Comparison of ENCODE assay signal across 7 cellular contexts in genomic region chr15:38354321-38354929, GRCh38.
DNase-seq lines count a peak whose midpoint lies in the region; ATAC-seq and TF ChIP-seq lines count a peak whose summit lies in the region.

No MANE protein-coding gene starts in this region.

- DNase-seq in GM12865 (ENCODE audit: low read depth) (peak; percentile 81), HuH-7.5 (ENCODE audit: low spot score) (peak; percentile 10), SJCRH30 (peak; percentile 58 to 81), heart left ventricle (peak in 4 of 5 donors; percentile 43 to 61 (median 58)), renal cortical epithelial cell (ENCODE audit: low read depth) (peak; percentile 59)
- DNase-seq in activated naive CD4-positive, alpha-beta T cell treated with anti-CD3 and anti-CD28 coated beads, Interleukin-2, amount 50 U/mL, for 16 hours, result peak; percentile 52

- peak; percentile 79 for TF ChIP-seq CTCF in GM12865 (IDR thresholded peaks at IDR 0.05; ENCODE audit: insufficient read depth, low read depth, low read length, missing control alignments)
- TF ChIP-seq CTCF in heart left ventricle (IDR thresholded peaks at IDR 0.05), result peak; percentile 66 to 92 (median 81)

- H3K36me3 ChIP-seq in SJCRH30 (peaks cover 23% of the 10 kb centered on the region), heart left ventricle (peaks cover 0 to 42% (median 30%) of the 10 kb centered on the region in 9 donors)

- no peak for TF ChIP-seq POLR2A in heart left ventricle (IDR thresholded peaks at IDR 0.05)

- H3K9me3 ChIP-seq in SJCRH30 (replicated peaks) (no peaks in the 10 kb centered on the region), heart left ventricle (no peaks in the 10 kb centered on the region)

- no peaks in the 10 kb centered on the region for H3K27me3 ChIP-seq in SJCRH30
- no peaks in the 10 kb centered on the region for H3K27me3 ChIP-seq in heart left ventricle

- no peak overlapping the region for H3K4me3 ChIP-seq in GM12865 (ENCODE audit: low read depth, low read length)
- no peak overlapping the region for H3K4me3 ChIP-seq in SJCRH30
- H3K4me3 ChIP-seq in heart left ventricle, result no peak overlapping the region

- intact Hi-C loops in heart left ventricle (cut with DNase I), result loop anchor here (1.0 to 10.0 kb wide), 11 partner anchors 60 to 360 kb away; partner anchors contain the start of gene SPRED1 (in 7 of the 10)

- no peaks in the 10 kb centered on the region for H3K4me1 ChIP-seq in SJCRH30
- peaks cover 0 to 11% (median 0%) of the 10 kb centered on the region in 12 donors for H3K4me1 ChIP-seq in heart left ventricle

- 37 to 44% (median 42%) methylated on average over 3 of the region's 3 CpGs for WGBS in heart left ventricle, 4 donors

- peak; percentile 37 to 72 (median 61) for ATAC-seq in heart left ventricle
- ATAC-seq in HG02610 (IDR thresholded peaks at IDR 0.05; ENCODE audit: unreplicated experiment), result no peak

- no peak overlapping the region for H3K27ac ChIP-seq in SJCRH30
- H3K27ac ChIP-seq in heart left ventricle, result no peak overlapping the region

Comparison
In these comparisons a context has a peak if more than half of its experiments do, and no peak if none do; other contexts are left out.
1. DNase-seq: peak in every context shown above with its lines; median percentile 81 in GM12865; 70 in SJCRH30; 59 in renal cortical epithelial cell; 58 in heart left ventricle; 52 in activated naive CD4-positive, alpha-beta T cell treated with anti-CD3 and anti-CD28 coated beads, Interleukin-2, amount 50 U/mL, for 16 hours; 10 in HuH-7.5.